In genomic region chr17:57874058-57874419, GRCh38 we compare ENCODE assay signal across 11 cellular contexts. TPM values are rescaled to one million over a fixed set of nuclear protein-coding genes. Genes with fewer than 3 reads are reported as not detected.
A peak's percentile ranks its signal among the peaks of the same experiment; 100 is the strongest.
DNase-seq lines count a peak whose midpoint lies in the region; ATAC-seq and TF ChIP-seq lines count a peak whose summit lies in the region.
"Had no signal": no experiment of that assay in that cellular context is flagged by ENCODE, and none has a peak within 500 bp of the region (broad histone marks: within the 10 kb centered on the region; RNA-seq: fewer than 3 reads in every experiment).

No MANE protein-coding gene starts in this region.

- POLR2A ChIA-PET in naive thymus-derived CD4-positive, alpha-beta T cell (lab: Charles Lee) = interaction anchor here (0.6 kb wide), 1 partner anchor 15 kb away, joined by 3 read pairs; no protein-coding TSS in a partner anchor

- CTCF ChIA-PET in naive thymus-derived CD4-positive, alpha-beta T cell (lab: Charles Lee) = interaction anchor here (0.9 kb wide), 1 partner anchor 40 kb away, joined by 3 read pairs; no protein-coding TSS in a partner anchor

- no peaks in the 10 kb centered on the region for H3K27me3 ChIP-seq in naive thymus-derived CD4-positive, alpha-beta T cell (ENCODE audit: control insufficient read depth in 2 of 2, insufficient read depth in 2 of 2, low read length in 2 of 2)
- no peaks in the 10 kb centered on the region for H3K27me3 ChIP-seq in vagina

- no peak overlapping the region for H3K4me3 ChIP-seq in naive thymus-derived CD4-positive, alpha-beta T cell (ENCODE audit: low read length)
- peak overlapping the region; percentile 1 to 8 for H3K4me3 ChIP-seq in vagina

- H3K27ac ChIP-seq in naive thymus-derived CD4-positive, alpha-beta T cell (ENCODE audit: low read depth, low read length) = no peak overlapping the region
- peak overlapping the region; percentile 82 for H3K27ac ChIP-seq in vagina

- H3K9me3 Mint-ChIP-seq in stimulated activated naive CD8-positive, alpha-beta T cell treated with anti-CD3 and anti-CD28 coated beads, Interleukin-15, amount 100 ng/mL, for 72 hours = no peaks in the 10 kb centered on the region
- no peaks in the 10 kb centered on the region for H3K9me3 Mint-ChIP-seq in dendritic cell treated with granulocyte-macrophage colony-stimulating factor and Interleukin-4, amounts not matched to agents 40 ng/mL and 50 ng/mL, for 4 days
- H3K9me3 Mint-ChIP-seq in naive thymus-derived CD4-positive, alpha-beta T cell = no peaks in the 10 kb centered on the region
- H3K9me3 Mint-ChIP-seq: activated naive CD4-positive, alpha-beta T cell treated with anti-CD3 and anti-CD28 coated beads, Interleukin-2, amount 50 U/mL, for 72 hours had no signal

- no peak for DNase-seq in stimulated activated naive CD8-positive, alpha-beta T cell treated with anti-CD3 and anti-CD28 coated beads, Interleukin-15, amount 100 ng/mL, for 72 hours
- no peak for DNase-seq in stimulated activated naive CD8-positive, alpha-beta T cell treated with anti-CD3 and anti-CD28 coated beads, Interleukin-15, Interleukin-2, amounts not matched to agents 100 U/mL and 50 U/mL, for 24 hours
- no peak for DNase-seq in naive thymus-derived CD4-positive, alpha-beta T cell
- no peak for DNase-seq in vagina (ENCODE audit: extremely low spot score in 2 of 2)
- no peak for DNase-seq in NCI-H510A (lab: John Stamatoyannopoulos, UW)
- DNase-seq: CD4-positive, CD25-positive, alpha-beta regulatory T cell; NCI-H1436 treated with DMSO at 0.1 percent for 48 hours had no signal

- TF ChIP-seq POLR2A in vagina (IDR thresholded peaks at IDR 0.05) = no peak

- no peaks in the 10 kb centered on the region for H3K9me3 ChIP-seq in naive thymus-derived CD4-positive, alpha-beta T cell (ENCODE audit: control insufficient read depth in 2 of 3, low read length in 3 of 3)
- no peaks in the 10 kb centered on the region for H3K9me3 ChIP-seq in vagina

- H3K4me1 Mint-ChIP-seq in stimulated activated naive CD8-positive, alpha-beta T cell treated with anti-CD3 and anti-CD28 coated beads, Interleukin-15, amount 100 ng/mL, for 72 hours = peaks cover 30% of the 10 kb centered on the region
- peaks cover 69% of the 10 kb centered on the region for H3K4me1 Mint-ChIP-seq in dendritic cell treated with granulocyte-macrophage colony-stimulating factor and Interleukin-4, amounts not matched to agents 40 ng/mL and 50 ng/mL, for 4 days (ENCODE audit: low read depth)
- H3K4me1 Mint-ChIP-seq in naive thymus-derived CD4-positive, alpha-beta T cell = peaks cover 6 to 23% (median 20%) of the 10 kb centered on the region in 7 donors

- peaks cover 89% of the 10 kb centered on the region for H3K36me3 Mint-ChIP-seq in dendritic cell treated with granulocyte-macrophage colony-stimulating factor and Interleukin-4, amounts not matched to agents 40 ng/mL and 50 ng/mL, for 4 days (ENCODE audit: low read depth)
- H3K36me3 Mint-ChIP-seq in naive thymus-derived CD4-positive, alpha-beta T cell = no peaks in the 10 kb centered on the region
- H3K36me3 Mint-ChIP-seq: activated naive CD4-positive, alpha-beta T cell treated with anti-CD3 and anti-CD28 coated beads, Interleukin-2, amount 50 U/mL, for 72 hours; CD4-positive, CD25-positive, alpha-beta regulatory T cell had no signal

- no peaks in the 10 kb centered on the region for H3K36me3 ChIP-seq in naive thymus-derived CD4-positive, alpha-beta T cell (ENCODE audit: control insufficient read depth in 2 of 3, insufficient read depth in 3 of 3, low read length in 3 of 3)
- peaks cover 0 to 14% of the 10 kb centered on the region in 2 donors for H3K36me3 ChIP-seq in vagina

- peak; percentile 10 for ATAC-seq in stimulated activated naive CD8-positive, alpha-beta T cell treated with anti-CD3 and anti-CD28 coated beads, Interleukin-15, amount 100 ng/mL, for 72 hours
- no peak for ATAC-seq in stimulated activated naive CD8-positive, alpha-beta T cell treated with anti-CD3 and anti-CD28 coated beads, Interleukin-15, Interleukin-2, amounts not matched to agents 100 U/mL and 50 U/mL, for 24 hours
- no peak for ATAC-seq in naive thymus-derived CD4-positive, alpha-beta T cell
- ATAC-seq in GM21825 (IDR thresholded peaks at IDR 0.05; ENCODE audit: unreplicated experiment) = no peak
- no peak for ATAC-seq in activated CD4-positive, CD25-positive, alpha-beta regulatory T cell treated with anti-CD3 and anti-CD28 coated beads, Interleukin-2, amount 50 U/mL, for 24 hours

- H3K4me1 ChIP-seq in naive thymus-derived CD4-positive, alpha-beta T cell (ENCODE audit: control insufficient read depth in 2 of 2, insufficient read depth in 2 of 2, low read length in 2 of 2) = peaks cover 0 to 19% of the 10 kb centered on the region in 2 donors
- H3K4me1 ChIP-seq in vagina = peaks cover 79% of the 10 kb centered on the region

- TF ChIP-seq CTCF in vagina (IDR thresholded peaks at IDR 0.05) = no peak

- peak overlapping the region; percentile 5 to 64 for H3K4me3 Mint-ChIP-seq in stimulated activated naive CD8-positive, alpha-beta T cell treated with anti-CD3 and anti-CD28 coated beads, Interleukin-15, amount 100 ng/mL, for 72 hours
- peak overlapping the region; percentile 47 for H3K4me3 Mint-ChIP-seq in dendritic cell treated with granulocyte-macrophage colony-stimulating factor and Interleukin-4, amounts not matched to agents 40 ng/mL and 50 ng/mL, for 4 days
- peak overlapping the region; percentile 30 to 81 (median 65) for H3K4me3 Mint-ChIP-seq in naive thymus-derived CD4-positive, alpha-beta T cell

- intact Hi-C loops in dendritic cell treated with granulocyte-macrophage colony-stimulating factor and Interleukin-4, amounts not matched to agents 40 ng/mL and 50 ng/mL, for 4 days (cut with micrococcal nuclease) = no loop called here
- intact Hi-C loops in naive thymus-derived CD4-positive, alpha-beta T cell (cut with micrococcal nuclease) = loop anchor here in 1 of 2 donors (1.0 kb wide), 1 partner anchor 24 kb away; the partner anchor contains the start of gene MRPS23
- intact Hi-C loops in vagina (cut with DNase I) = loop anchor here (5.0 kb wide), 1 partner anchor 113 kb away; the partner anchor contains the start of gene VEZF1

- H3K27ac Mint-ChIP-seq in stimulated activated naive CD8-positive, alpha-beta T cell treated with anti-CD3 and anti-CD28 coated beads, Interleukin-15, amount 100 ng/mL, for 72 hours = no peak overlapping the region
- H3K27ac Mint-ChIP-seq in dendritic cell treated with granulocyte-macrophage colony-stimulating factor and Interleukin-4, amounts not matched to agents 40 ng/mL and 50 ng/mL, for 4 days = peak overlapping the region; percentile 11
- H3K27ac Mint-ChIP-seq in naive thymus-derived CD4-positive, alpha-beta T cell = no peak overlapping the region
- H3K27ac Mint-ChIP-seq: activated naive CD4-positive, alpha-beta T cell treated with anti-CD3 and anti-CD28 coated beads, Interleukin-2, amount 50 U/mL, for 72 hours; CD4-positive, CD25-positive, alpha-beta regulatory T cell had no signal

- peaks cover 71% of the 10 kb centered on the region for H3K27me3 Mint-ChIP-seq in stimulated activated naive CD8-positive, alpha-beta T cell treated with anti-CD3 and anti-CD28 coated beads, Interleukin-15, amount 100 ng/mL, for 72 hours
- H3K27me3 Mint-ChIP-seq in dendritic cell treated with granulocyte-macrophage colony-stimulating factor and Interleukin-4, amounts not matched to agents 40 ng/mL and 50 ng/mL, for 4 days = peaks cover 25% of the 10 kb centered on the region
- peaks cover 5 to 32% (median 14%) of the 10 kb centered on the region in 5 donors for H3K27me3 Mint-ChIP-seq in naive thymus-derived CD4-positive, alpha-beta T cell

RNA-seq across cellular contexts. Expression of gene MRPS23, which starts 24.2 kb away (rescaled TPM):
- total RNA-seq in naive thymus-derived CD4-positive, alpha-beta T cell = 10 to 100 TPM; 13.0 to 40.5 (median 24.6) TPM
- polyA plus RNA-seq in naive thymus-derived CD4-positive, alpha-beta T cell = 10 to 100 TPM; 26.5 to 42.8 TPM
- total RNA-seq in vagina = 6.9 TPM
